In the genomic region with DNA sequence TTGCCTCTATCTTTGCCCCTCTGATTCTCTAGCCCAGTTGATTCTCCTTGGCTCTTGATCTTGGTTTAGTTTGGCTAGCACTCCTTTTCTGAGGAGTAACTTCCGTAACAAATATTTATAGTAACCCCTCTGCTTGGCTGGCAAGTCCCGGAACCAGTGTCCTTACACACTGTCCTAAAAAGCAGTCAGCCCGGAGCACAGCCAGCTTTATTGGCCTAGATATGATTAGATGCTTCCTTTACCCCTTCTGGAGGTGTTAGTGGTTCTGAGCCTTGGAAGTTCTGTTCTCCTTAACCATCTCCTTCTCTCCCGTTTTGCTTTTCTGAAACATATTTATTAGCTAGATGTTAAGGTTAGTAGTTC, we compare ENCODE assay signal across 1 cellular context.
TF ChIP-seq lines count a peak whose summit lies in the region.

No MANE protein-coding gene starts in this region.

TF ChIP-seq in endothelial cell of umbilical vein, 7 proteins besides CTCF, POLR2A, EP300 and RAD21:
- TF ChIP-seq MYC (IDR thresholded peaks at IDR 0.05; ENCODE audit: low read depth, low read length) (no peak), POLR2AphosphoS5 (IDR thresholded peaks at IDR 0.05; ENCODE audit: insufficient read depth, low read depth, low read length) (no peak), GATA2 (IDR thresholded peaks at IDR 0.05; ENCODE audit: insufficient read depth, insufficient read length, low read depth, low read length) (no peak), JUN (IDR thresholded peaks at IDR 0.05; ENCODE audit: borderline replicate concordance, insufficient read depth, insufficient read length, low read depth) (no peak), FOS (IDR thresholded peaks at IDR 0.05; ENCODE audit: borderline replicate concordance, insufficient read depth, low read length) (no peak), EZH2 (IDR thresholded peaks at IDR 0.05; ENCODE audit: borderline replicate concordance, low read depth, low read length, severe bottlenecking) (no peak)
- TF ChIP-seq, protein P1, sequence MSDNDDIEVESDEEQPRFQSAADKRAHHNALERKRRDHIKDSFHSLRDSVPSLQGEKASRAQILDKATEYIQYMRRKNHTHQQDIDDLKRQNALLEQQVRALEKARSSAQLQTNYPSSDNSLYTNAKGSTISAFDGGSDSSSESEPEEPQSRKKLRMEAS (IDR thresholded peaks at IDR 0.05; ENCODE audit: insufficient read depth, insufficient read length) = no peak
